In genomic region chr9:96883922-96884321, GRCh38 we compare ENCODE assay signal across 27 cellular contexts. TPM values are rescaled to one million over a fixed set of nuclear protein-coding genes. Genes with fewer than 3 reads are reported as not detected.
DNase-seq lines count a peak whose midpoint lies in the region; ATAC-seq and TF ChIP-seq lines count a peak whose summit lies in the region.
"Had no signal": no experiment of that assay in that cellular context is flagged by ENCODE, and none has a peak within 500 bp of the region (broad histone marks: within the 10 kb centered on the region; RNA-seq: fewer than 3 reads in every experiment).

No MANE protein-coding gene starts in this region.

- H3K27ac ChIP-seq in RWPE1 (peak overlapping the region; percentile 48), psoas muscle (peak overlapping the region; percentile 70)
- H3K27ac ChIP-seq in CD4-positive, alpha-beta T cell (ENCODE audit: low read depth, low read length) = no peak overlapping the region
- H3K27ac ChIP-seq: brain microvascular endothelial cell, suprapubic skin had no signal

- H3K4me3 ChIP-seq in fibroblast of the aortic adventitia (ENCODE audit: low read depth, low read length) (no peak overlapping the region), psoas muscle (no peak overlapping the region)
- H3K4me3 ChIP-seq: lung, suprapubic skin had no signal

- CTCF ChIA-PET in RWPE1 (lab: Yijun Ruan, JAX) = interaction anchor here (0.7 to 1.0 kb wide), 2 partner anchors 24 to 27 kb away, joined by 3 read pairs; no protein-coding TSS in a partner anchor
- CTCF ChIA-PET in CD4-positive, alpha-beta T cell (lab: Charles Lee) = interaction anchor here (0.8 kb wide), 1 partner anchor 9 kb away, joined by 3 read pairs; no protein-coding TSS in a partner anchor

- peak; percentile 86 to 93 (median 92) for ATAC-seq in psoas muscle
- no peak for ATAC-seq in CD4-positive, alpha-beta T cell (ENCODE audit: poor library complexity)
- ATAC-seq: stimulated activated memory B cell treated with anti-CD40 and anti-IgM and Interleukin-4, amounts not matched to agents 10 μg/mL and 1 μg/mL and 100 μg/mL, for 72 hours had no signal

- no peaks in the 10 kb centered on the region for H3K27me3 ChIP-seq in psoas muscle (ENCODE audit: insufficient read depth in 3 of 3, low read length in 2 of 3)
- no peaks in the 10 kb centered on the region for H3K27me3 ChIP-seq in CD4-positive, alpha-beta T cell (ENCODE audit: control insufficient read depth, insufficient read depth, low read length)
- H3K27me3 ChIP-seq: brain microvascular endothelial cell had no signal

- H3K4me3 Mint-ChIP-seq in CD4-positive, alpha-beta T cell = no peak overlapping the region
- H3K4me3 Mint-ChIP-seq: activated B cell treated with CpG ODN at 0.5 μM for 24 hours; activated CD4-positive, alpha-beta memory T cell treated with anti-CD3 and anti-CD28 coated beads for 36 hours; activated naive CD8-positive, alpha-beta T cell treated with anti-CD3 and anti-CD28 coated beads, Interleukin-2, amount 50 U/mL, for 24 hours; CD14-positive monocyte; stimulated activated memory B cell treated with anti-CD40 and anti-IgM and Interleukin-4, amounts not matched to agents 10 μg/mL and 1 μg/mL and 100 μg/mL, for 72 hours had no signal

- H3K27me3 Mint-ChIP-seq in CD4-positive, alpha-beta T cell = peaks cover 10% of the 10 kb centered on the region
- H3K27me3 Mint-ChIP-seq: activated B cell treated with CpG ODN at 0.5 μM for 24 hours; stimulated activated memory B cell treated with anti-CD40 and anti-IgM and Interleukin-4, amounts not matched to agents 10 μg/mL and 1 μg/mL and 100 μg/mL, for 72 hours had no signal

- peaks cover 23% of the 10 kb centered on the region for H3K36me3 Mint-ChIP-seq in CD4-positive, alpha-beta T cell (ENCODE audit: low read depth)

- peaks cover 3% of the 10 kb centered on the region for H3K9me3 Mint-ChIP-seq in CD4-positive, alpha-beta T cell
- H3K9me3 Mint-ChIP-seq: activated CD4-positive, alpha-beta memory T cell treated with anti-CD3 and anti-CD28 coated beads for 36 hours had no signal

- H3K4me1 Mint-ChIP-seq in CD4-positive, alpha-beta T cell (ENCODE audit: low read depth) = no peaks in the 10 kb centered on the region
- H3K4me1 Mint-ChIP-seq: activated B cell treated with CpG ODN at 0.5 μM for 24 hours; activated naive CD8-positive, alpha-beta T cell treated with anti-CD3 and anti-CD28 coated beads, Interleukin-2, amount 50 U/mL, for 24 hours had no signal

- DNase-seq in EL (peak; percentile 3), RWPE1 (ENCODE audit: low spot score) (no peak), fibroblast of the aortic adventitia (ENCODE audit: low read depth) (peak; percentile 16), psoas muscle (no peak), NCI-H2081 (lab: John Stamatoyannopoulos, UW) (no peak), GM19238 (ENCODE audit: insufficient read length, low spot score) (no peak)
- DNase-seq in CD4-positive, alpha-beta T cell = no peak
- DNase-seq: activated B cell treated with CpG ODN at 0.5 μM for 24 hours; activated gamma-delta T cell; activated naive CD8-positive, alpha-beta T cell treated with anti-CD3 and anti-CD28 coated beads, Interleukin-2, amount 50 U/mL, for 24 hours; activated T-cell treated with anti-CD3 and anti-CD28 coated beads for 4 hours; effector CD4-positive, alpha-beta T cell; Kasumi-1; NCI-H1092; NCI-H2029; NCI-H82; SIG-M5; stimulated activated CD4-positive, alpha-beta T cell treated with anti-CD3 and anti-CD28 coated beads, Interleukin-2, amount 100 ng/mL, for 48 hours had no signal

- TF ChIP-seq CTCF in RWPE1 (conservative IDR thresholded peaks at IDR 0.05; ENCODE audit: low read depth) = no peak
- TF ChIP-seq CTCF in fibroblast of the aortic adventitia (IDR thresholded peaks at IDR 0.05; ENCODE audit: insufficient read depth, low read length) = no peak
- TF ChIP-seq CTCF in psoas muscle (IDR thresholded peaks at IDR 0.05) = no peak
- TF ChIP-seq CTCF in CD4-positive, alpha-beta T cell (IDR thresholded peaks at IDR 0.05) = no peak

- no peak overlapping the region for H3K27ac Mint-ChIP-seq in CD4-positive, alpha-beta T cell
- H3K27ac Mint-ChIP-seq: activated B cell treated with CpG ODN at 0.5 μM for 24 hours; activated CD4-positive, alpha-beta memory T cell treated with anti-CD3 and anti-CD28 coated beads for 36 hours; activated naive CD8-positive, alpha-beta T cell treated with anti-CD3 and anti-CD28 coated beads, Interleukin-2, amount 50 U/mL, for 24 hours; stimulated activated memory B cell treated with anti-CD40 and anti-IgM and Interleukin-4, amounts not matched to agents 10 μg/mL and 1 μg/mL and 100 μg/mL, for 72 hours had no signal

- H3K9me3 ChIP-seq in psoas muscle = no peaks in the 10 kb centered on the region
- peaks cover 3% of the 10 kb centered on the region for H3K9me3 ChIP-seq in CD4-positive, alpha-beta T cell (ENCODE audit: control insufficient read depth, low read length)
- H3K9me3 ChIP-seq: suprapubic skin had no signal

- no peaks in the 10 kb centered on the region for H3K4me1 ChIP-seq in psoas muscle
- H3K4me1 ChIP-seq: suprapubic skin had no signal

- POLR2A ChIA-PET in RWPE1 (lab: Yijun Ruan, JAX; ENCODE audit: low non-redundant PET) = no interaction called here
- POLR2A ChIA-PET in CD4-positive, alpha-beta T cell (lab: Charles Lee) = interaction anchor here (0.5 kb wide), 1 partner anchor 13 kb away, joined by 3 read pairs; no protein-coding TSS in a partner anchor

- intact Hi-C loops in psoas muscle (cut with DNase I) = no loop called here
- intact Hi-C loops in CD4-positive, alpha-beta T cell (cut with DNase I, micrococcal nuclease) = no loop called here

- WGBS in psoas muscle, 3 donors = 24 to 48% (median 25%) methylated on average over 1 of the region's 1 CpG

- H3K36me3 ChIP-seq in psoas muscle (ENCODE audit: insufficient read depth in 1 of 2, low read depth in 1 of 2) = no peaks in the 10 kb centered on the region
- H3K36me3 ChIP-seq: brain microvascular endothelial cell had no signal

RNA-seq across cellular contexts. Expression of gene ZNF782, which starts 29.6 kb away (rescaled TPM):
- 2.3 and 7.1 TPM in 2 replicates for total RNA-seq in fibroblast of the aortic adventitia (ENCODE audit: low replicate concordance)
- 1 to 10 TPM; 2.8 to 7.0 (median 3.5) TPM for total RNA-seq in psoas muscle
- 1 to 10 TPM in 2 of 3 donors, under 1 TPM in 1; 0.94 to 2.7 (median 2.1) TPM for polyA plus RNA-seq in psoas muscle
- total RNA-seq in CD4-positive, alpha-beta T cell = 1 to 10 TPM; 4.3 to 4.9 TPM

RNA-seq across cellular contexts. Expression of gene NUTM2G, which starts 44.7 kb away (rescaled TPM):
- total RNA-seq in fibroblast of the aortic adventitia (ENCODE audit: low replicate concordance) (not detected in 2 replicates), psoas muscle (not detected)
- under 1 TPM in 1 of 3 donors, not detected in 2; 0.01 TPM for polyA plus RNA-seq in psoas muscle
- not detected for total RNA-seq in CD4-positive, alpha-beta T cell
- total RNA-seq: activated B cell treated with CpG ODN at 0.5 μM for 24 hours; activated CD4-positive, alpha-beta memory T cell treated with anti-CD3 and anti-CD28 coated beads for 36 hours; epithelial cell of proximal tubule; G401; lung; pulmonary artery endothelial cell; suprapubic skin had no signal
- polyA plus RNA-seq: CD14-positive monocyte, lung had no signal

Comparison
In these comparisons a context has a peak if more than half of its experiments do, and no peak if none do; other contexts are left out.
1. DNase-seq: peak in EL (single experiment) and fibroblast of the aortic adventitia (single experiment); none in RWPE1 (single experiment), psoas muscle (0 of 2), NCI-H2081 (0 of 2), GM19238 (single experiment) and CD4-positive, alpha-beta T cell (0 of 10).